In genomic region chr3:142097099-142097843, GRCh38 we compare ENCODE assay signal across 18 cellular contexts. TPM values are rescaled to one million over a fixed set of nuclear protein-coding genes. Genes with fewer than 3 reads are reported as not detected.
DNase-seq lines count a peak whose midpoint lies in the region; ATAC-seq and TF ChIP-seq lines count a peak whose summit lies in the region.
"Had no signal": no experiment of that assay in that cellular context is flagged by ENCODE, and none has a peak within 500 bp of the region (broad histone marks: within the 10 kb centered on the region; RNA-seq: fewer than 3 reads in every experiment).

No MANE protein-coding gene starts in this region.

- dilution Hi-C loops in IMR-90 (cut with HindIII; ENCODE audit: low sequenced_read_pairs, unreplicated experiment) = no loop called here

- H3K9me3 Mint-ChIP-seq in activated naive CD4-positive, alpha-beta T cell treated with anti-CD3 and anti-CD28 coated beads, Interleukin-2, amount 10 ng/mL, durations not matched to agents 7 days and 5 days = no peaks in the 10 kb centered on the region
- H3K9me3 Mint-ChIP-seq: CD14-positive monocyte, IgD-negative memory B cell had no signal

- no peak overlapping the region for H3K18ac ChIP-seq in IMR-90 (ENCODE audit: low read depth, low read length)

- H3K23ac ChIP-seq in IMR-90 (ENCODE audit: low read depth, low read length) = no peak overlapping the region

- H3K4me1 Mint-ChIP-seq in activated naive CD4-positive, alpha-beta T cell treated with anti-CD3 and anti-CD28 coated beads, Interleukin-2, amount 10 ng/mL, durations not matched to agents 7 days and 5 days = no peaks in the 10 kb centered on the region
- H3K4me1 Mint-ChIP-seq: IgD-negative memory B cell had no signal

- peaks cover 35% of the 10 kb centered on the region for H3K79me2 ChIP-seq in OCI-LY1 (ENCODE audit: insufficient read depth, low read length)

- H3K36me3 ChIP-seq in IMR-90 (ENCODE audit: control insufficient read depth, insufficient read depth, low read length) (no peaks in the 10 kb centered on the region), OCI-LY1 (ENCODE audit: insufficient read depth, low read length) (peaks cover 50% of the 10 kb centered on the region), transverse colon (no peaks in the 10 kb centered on the region)
- H3K36me3 ChIP-seq: BLaER1 had no signal

- CTCF ChIA-PET in activated naive CD4-positive, alpha-beta T cell treated with anti-CD3 and anti-CD28 coated beads, Interleukin-2, amount 10 ng/mL, durations not matched to agents 7 days and 5 days (lab: Charles Lee) = no interaction called here
- CTCF ChIA-PET in IMR-90 (lab: Yijun Ruan, JAX) = interaction anchor here (0.6 kb wide), 1 partner anchor 24 kb away, joined by 3 read pairs; no protein-coding TSS in a partner anchor

- no peak overlapping the region for H2BK120ac ChIP-seq in IMR-90 (ENCODE audit: low read depth, low read length)

- no peak overlapping the region for H3K4me2 ChIP-seq in IMR-90 (ENCODE audit: low read depth, low read length)
- peak overlapping the region; percentile 55 for H3K4me2 ChIP-seq in OCI-LY1 (ENCODE audit: low read length)
- H3K4me2 ChIP-seq: BLaER1 had no signal

- BruUV-seq in IMR-90 (replicated peaks; lab: Mats Ljungman, UMichigan) = no TSS peak

- H2AK9ac ChIP-seq in IMR-90 (replicated peaks; ENCODE audit: low read depth, low read length, poor library complexity) = no peak overlapping the region

- no peak for TF ChIP-seq EP300 in transverse colon (IDR thresholded peaks at IDR 0.05; ENCODE audit: low read depth)

- no peaks in the 10 kb centered on the region for H3K27me3 ChIP-seq in IMR-90 (ENCODE audit: control insufficient read depth, insufficient read depth, low read length)
- no peaks in the 10 kb centered on the region for H3K27me3 ChIP-seq in OCI-LY1 (ENCODE audit: insufficient read depth, low read length)
- no peaks in the 10 kb centered on the region for H3K27me3 ChIP-seq in transverse colon
- H3K27me3 ChIP-seq: BLaER1 had no signal

- H3K9ac ChIP-seq in IMR-90 (ENCODE audit: low read depth, low read length) (no peak overlapping the region), OCI-LY1 (ENCODE audit: low read length) (peak overlapping the region; percentile 67)
- H3K9ac ChIP-seq: BLaER1, GM23248 had no signal

- no peak overlapping the region for H2BK15ac ChIP-seq in IMR-90 (ENCODE audit: low read depth, low read length)

- no peak overlapping the region for H3K27ac ChIP-seq in IMR-90 (ENCODE audit: insufficient read depth, low read length)
- peak overlapping the region; percentile 98 for H3K27ac ChIP-seq in OCI-LY1 (ENCODE audit: low read depth, low read length, poor library complexity, severe bottlenecking)
- H3K27ac ChIP-seq in transverse colon = no peak overlapping the region
- H3K27ac ChIP-seq: 22Rv1, BLaER1, GM23248 had no signal

- ATAC-seq in IMR-90 (ENCODE audit: low read depth) (no peak), GM21526 (IDR thresholded peaks at IDR 0.05; ENCODE audit: low FRiP score, unreplicated experiment) (no peak)
- ATAC-seq: GM12878 had no signal

- TF ChIP-seq CTCF in IMR-90 (conservative IDR thresholded peaks at IDR 0.05; ENCODE audit: low read depth, low read length) = no peak
- TF ChIP-seq CTCF in OCI-LY1 (IDR thresholded peaks at IDR 0.05; ENCODE audit: low read length) = no peak
- TF ChIP-seq CTCF in transverse colon (IDR thresholded peaks at IDR 0.05) = no peak

- no peak for DNase-seq in activated naive CD4-positive, alpha-beta T cell treated with anti-CD3 and anti-CD28 coated beads, Interleukin-2, amount 10 ng/mL, durations not matched to agents 7 days and 5 days
- DNase-seq in activated naive CD4-positive, alpha-beta T cell (lab: John Stamatoyannopoulos, UW) = no peak
- no peak for DNase-seq in IMR-90
- DNase-seq in transverse colon = no peak
- no peak for DNase-seq in NCI-H1694 treated with DMSO at 0.1 percent for 48 hours (lab: John Stamatoyannopoulos, UW)
- DNase-seq: CD4-positive, alpha-beta memory T cell; DMS153; DMS79; EL; GM23248; HCEC 1CT had no signal

- peak overlapping the region; percentile 58 for H3K27ac Mint-ChIP-seq in activated naive CD4-positive, alpha-beta T cell treated with anti-CD3 and anti-CD28 coated beads, Interleukin-2, amount 10 ng/mL, durations not matched to agents 7 days and 5 days
- H3K27ac Mint-ChIP-seq: CD4-positive, alpha-beta memory T cell; IgD-negative memory B cell had no signal

- H3K4me3 Mint-ChIP-seq in activated naive CD4-positive, alpha-beta T cell treated with anti-CD3 and anti-CD28 coated beads, Interleukin-2, amount 10 ng/mL, durations not matched to agents 7 days and 5 days = no peak overlapping the region
- H3K4me3 Mint-ChIP-seq: CD14-positive monocyte; CD4-positive, alpha-beta memory T cell; IgD-negative memory B cell had no signal

- H2AFZ ChIP-seq in IMR-90 (replicated peaks; ENCODE audit: low read length, poor library complexity) (no peak overlapping the region), OCI-LY1 (ENCODE audit: low read length) (no peak overlapping the region)
- H2AFZ ChIP-seq: GM23248 had no signal

- POLR2A ChIA-PET in IMR-90 (lab: Charles Lee; ENCODE audit: unreplicated experiment) = no interaction called here

- H4K8ac ChIP-seq in IMR-90 (ENCODE audit: low read depth in 2 of 2, low read length in 2 of 2) = no peak overlapping the region

- no peaks in the 10 kb centered on the region for H3K4me1 ChIP-seq in IMR-90 (ENCODE audit: control insufficient read depth, insufficient read depth, low read length)
- peaks cover 83% of the 10 kb centered on the region for H3K4me1 ChIP-seq in OCI-LY1 (ENCODE audit: insufficient read depth, low read length, severe bottlenecking)
- H3K4me1 ChIP-seq in transverse colon = no peaks in the 10 kb centered on the region

- H4K91ac ChIP-seq in IMR-90 (ENCODE audit: insufficient read depth, low read depth, low read length) = no peak overlapping the region

- H3K79me1 ChIP-seq in IMR-90 (ENCODE audit: low read depth in 1 of 2, low read length in 2 of 2) = no peaks in the 10 kb centered on the region

- no peaks in the 10 kb centered on the region for H3K9me1 ChIP-seq in IMR-90 (ENCODE audit: insufficient read depth, low read length)

- H3K9me3 ChIP-seq in IMR-90 (ENCODE audit: control insufficient read depth, insufficient read depth, low read length) = no peaks in the 10 kb centered on the region
- H3K9me3 ChIP-seq in OCI-LY1 (ENCODE audit: low read length) = no peaks in the 10 kb centered on the region
- H3K9me3 ChIP-seq in transverse colon = no peaks in the 10 kb centered on the region
- H3K9me3 ChIP-seq: BLaER1 had no signal

- no peak overlapping the region for H2BK5ac ChIP-seq in IMR-90 (ENCODE audit: low read depth, low read length, poor library complexity, severe bottlenecking)

- no CpG with 5 or more reads among the region's 4 CpGs for WGBS in IMR-90 (ENCODE audit: extremely low coverage in 2 of 2, insufficient read length in 1 of 2), 2 experiments
- 63 to 88% methylated on average over 2 to 4 of the region's 4 CpGs for WGBS in transverse colon (ENCODE audit: low coverage in 1 of 2), 2 donors

- no peaks in the 10 kb centered on the region for H3K27me3 Mint-ChIP-seq in activated naive CD4-positive, alpha-beta T cell treated with anti-CD3 and anti-CD28 coated beads, Interleukin-2, amount 10 ng/mL, durations not matched to agents 7 days and 5 days
- H3K27me3 Mint-ChIP-seq: CD4-positive, alpha-beta memory T cell; IgD-negative memory B cell had no signal

- H3K4me3 ChIP-seq in IMR-90 (ENCODE audit: insufficient read depth, low read depth, low read length) (no peak overlapping the region), OCI-LY1 (ENCODE audit: low read depth, low read length, poor library complexity, severe bottlenecking) (peak overlapping the region; percentile 18), transverse colon (no peak overlapping the region)
- H3K4me3 ChIP-seq: BLaER1, GM12878, GM23248 had no signal

- H4K20me1 ChIP-seq in IMR-90 (ENCODE audit: insufficient read depth, low read length) = no peaks in the 10 kb centered on the region
- H4K20me1 ChIP-seq in OCI-LY1 (ENCODE audit: insufficient read depth, low read length) = no peaks in the 10 kb centered on the region
- H4K20me1 ChIP-seq: BLaER1 had no signal

- no peak overlapping the region for H2AK5ac ChIP-seq in IMR-90 (ENCODE audit: low read depth, low read length)

- H3K56ac ChIP-seq in IMR-90 (ENCODE audit: extremely low read depth, insufficient read depth, low read length) = no peak overlapping the region

- no peak for TF ChIP-seq POLR2A in IMR-90 (IDR thresholded peaks at IDR 0.05; ENCODE audit: low read depth, low read length)
- no peak for TF ChIP-seq POLR2A in transverse colon (IDR thresholded peaks at IDR 0.05)

- no peak overlapping the region for H3K14ac ChIP-seq in IMR-90 (replicated peaks; ENCODE audit: low read depth, low read length)

- in situ Hi-C loops in IMR-90 (cut with MboI; ENCODE audit: low sequenced_read_pairs) (no loop called here), transverse colon (cut with MboI; ENCODE audit: low pct_ligation_motif_present in 1 of 4, low pct_unique_long_range_greater_than_20kb in 1 of 4, low sequenced_read_pairs in 3 of 4) (no loop called here)

- no peak for TF ChIP-seq RAD21 in IMR-90 (IDR thresholded peaks at IDR 0.05; ENCODE audit: low read length)

- H4K5ac ChIP-seq in IMR-90 (ENCODE audit: low read depth, low read length) = no peak overlapping the region

- H3K9me2 ChIP-seq in OCI-LY1 (ENCODE audit: low read depth, low read length) = no peaks in the 10 kb centered on the region

- H3K4ac ChIP-seq in IMR-90 (ENCODE audit: low read depth, low read length) = no peak overlapping the region

- intact Hi-C loops in IMR-90 (cut with micrococcal nuclease) = no loop called here
- intact Hi-C loops in transverse colon (cut with DNase I; ENCODE audit: low total_unique reads) = no loop called here

- no peaks in the 10 kb centered on the region for H3K36me3 Mint-ChIP-seq in activated naive CD4-positive, alpha-beta T cell treated with anti-CD3 and anti-CD28 coated beads, Interleukin-2, amount 10 ng/mL, durations not matched to agents 7 days and 5 days
- H3K36me3 Mint-ChIP-seq: CD14-positive monocyte had no signal

- H3F3A ChIP-seq in OCI-LY1 (ENCODE audit: insufficient read depth, low read length) = peaks cover 14% of the 10 kb centered on the region

- H2BK20ac ChIP-seq in IMR-90 (ENCODE audit: low read depth, low read length) = no peak overlapping the region

TF ChIP-seq in IMR-90, 13 proteins besides CTCF, POLR2A, EP300 and RAD21 (continues in another document):
- TF ChIP-seq CHD1 (IDR thresholded peaks at IDR 0.05; ENCODE audit: low read depth, low read length) = no peak
- no peak for TF ChIP-seq MXI1 (IDR thresholded peaks at IDR 0.05; ENCODE audit: borderline replicate concordance, low read depth, low read length)
- TF ChIP-seq RCOR1 (IDR thresholded peaks at IDR 0.05; ENCODE audit: insufficient replicate concordance, low read length) = no peak

RNA-seq across cellular contexts. Expression of gene TFDP2, which starts 52.1 kb away (rescaled TPM):
- total RNA-seq in IMR-90 (2012; rRNA removed) (23.7 and 27.8 TPM in 2 replicates), transverse colon (10 to 100 TPM; 10.3 to 69.2 (median 41.3) TPM)
- polyA plus RNA-seq in IMR-90 (2012; rRNA removed) = 10.7 and 11.5 TPM in 2 replicates
- polyA plus RNA-seq in IMR-90 (2012; cell fraction: cytosol; rRNA removed) = 6.3 and 7.8 TPM in 2 replicates
- polyA plus RNA-seq in IMR-90 (2012; cell fraction: nucleus; rRNA removed; ENCODE audit: low replicate concordance) = 6.3 and 12.3 TPM in 2 replicates
